Comparison of ENCODE assay signal across 19 cellular contexts in the genomic region with DNA sequence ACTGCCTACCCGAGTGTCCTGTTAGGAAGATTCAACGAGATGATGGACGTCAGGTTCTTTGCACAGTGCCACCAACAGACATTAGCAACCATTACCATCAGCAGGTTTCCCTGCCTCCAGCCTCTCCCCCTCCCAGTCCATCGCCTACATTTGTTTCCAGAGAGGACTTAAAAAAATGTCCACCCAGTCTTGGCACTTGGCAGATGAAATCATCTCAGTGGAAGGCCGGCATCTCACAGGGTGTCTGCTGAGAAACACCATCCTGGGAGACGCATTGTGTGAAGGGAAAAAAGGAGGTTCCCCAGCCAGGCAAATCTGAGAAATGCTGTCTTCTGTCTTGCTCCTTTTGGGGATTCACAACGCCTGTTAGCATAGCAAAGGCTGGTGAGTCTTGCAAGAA. TPM values are rescaled to one million over a fixed set of nuclear protein-coding genes. Genes with fewer than 3 reads are reported as not detected.
DNase-seq lines count a peak whose midpoint lies in the region; ATAC-seq and TF ChIP-seq lines count a peak whose summit lies in the region.
"Had no signal": no experiment of that assay in that cellular context is flagged by ENCODE, and none has a peak within 500 bp of the region (broad histone marks: within the 10 kb centered on the region; RNA-seq: fewer than 3 reads in every experiment).

No MANE protein-coding gene starts in this region.

- H3K36me3 Mint-ChIP-seq in glutamatergic neuron (ENCODE audit: unreplicated experiment): peaks cover 5% of the 10 kb centered on the region

- no peaks in the 10 kb centered on the region for H3K27me3 ChIP-seq in right atrium auricular region
- no peaks in the 10 kb centered on the region for H3K27me3 ChIP-seq in left lung
- H3K27me3 ChIP-seq: BLaER1 treated with 17β-estradiol and CSF1 and Interleukin-3, amounts not matched to agents 10 nM and 100 nM had no signal

- intact Hi-C loops in left cardiac atrium (cut with DNase I) (no loop called here), posterior vena cava (cut with DNase I) (no loop called here), left lung (cut with DNase I) (no loop called here)

- H3K4me1 Mint-ChIP-seq in glutamatergic neuron (ENCODE audit: low read depth, unreplicated experiment): peaks cover 23% of the 10 kb centered on the region
- H3K4me1 Mint-ChIP-seq: B cell; CD14-positive monocyte; CD8-positive, alpha-beta memory T cell had no signal

- no peak for TF ChIP-seq CTCF in right atrium auricular region (IDR thresholded peaks at IDR 0.05)
- TF ChIP-seq CTCF in glutamatergic neuron (IDR thresholded peaks at IDR 0.05; ENCODE audit: partially characterized antibody, unreplicated experiment): no peak
- TF ChIP-seq CTCF in left lung (IDR thresholded peaks at IDR 0.05): no peak

- H3K27ac ChIP-seq in right atrium auricular region (no peak overlapping the region), left lung (no peak overlapping the region)
- H3K27ac ChIP-seq: 22Rv1; BLaER1 treated with 17β-estradiol and CSF1 and Interleukin-3, amounts not matched to agents 10 nM and 100 nM had no signal

- H3K4me1 ChIP-seq in right atrium auricular region (no peaks in the 10 kb centered on the region), left lung (no peaks in the 10 kb centered on the region)

- H3K4me3 Mint-ChIP-seq in glutamatergic neuron (ENCODE audit: unreplicated experiment): no peak overlapping the region
- H3K4me3 Mint-ChIP-seq: B cell; CD14-positive monocyte; CD4-positive, alpha-beta T cell; CD8-positive, alpha-beta memory T cell had no signal

- H3K27me3 Mint-ChIP-seq in glutamatergic neuron (ENCODE audit: unreplicated experiment): peaks cover 9% of the 10 kb centered on the region
- H3K27me3 Mint-ChIP-seq: B cell; CD4-positive, alpha-beta T cell had no signal

- no peak for ATAC-seq in left cardiac atrium
- ATAC-seq in HG02884 (IDR thresholded peaks at IDR 0.05; ENCODE audit: unreplicated experiment): no peak
- ATAC-seq in left lung: no peak
- no peak for ATAC-seq in GM18519 (IDR thresholded peaks at IDR 0.05; ENCODE audit: low FRiP score, unreplicated experiment)
- ATAC-seq: HCT116 had no signal

- peaks cover 3% of the 10 kb centered on the region for H3K9me3 Mint-ChIP-seq in glutamatergic neuron (ENCODE audit: unreplicated experiment)
- H3K9me3 Mint-ChIP-seq: CD14-positive monocyte; CD4-positive, alpha-beta T cell; CD8-positive, alpha-beta memory T cell had no signal

- H3K4me3 ChIP-seq in right atrium auricular region (no peak overlapping the region), left lung (no peak overlapping the region)
- H3K4me3 ChIP-seq: BLaER1 treated with 17β-estradiol and CSF1 and Interleukin-3, amounts not matched to agents 10 nM and 100 nM had no signal

- H3K9me3 ChIP-seq in right atrium auricular region (no peaks in the 10 kb centered on the region), left lung (no peaks in the 10 kb centered on the region)
- H3K9me3 ChIP-seq: BLaER1 treated with 17β-estradiol and CSF1 and Interleukin-3, amounts not matched to agents 10 nM and 100 nM had no signal

- H3K36me3 ChIP-seq in right atrium auricular region (no peaks in the 10 kb centered on the region), left lung (peaks cover 0 to 24% of the 10 kb centered on the region in 2 donors)

- H3K27ac Mint-ChIP-seq in glutamatergic neuron (ENCODE audit: unreplicated experiment): peak overlapping the region; percentile 29
- H3K27ac Mint-ChIP-seq: B cell; CD4-positive, alpha-beta T cell had no signal

- peak; percentile 6 for DNase-seq in left cardiac atrium
- DNase-seq in right atrium auricular region (ENCODE audit: low spot score): no peak
- peak; percentile 2 for DNase-seq in glutamatergic neuron
- peak; percentile 37 for DNase-seq in posterior vena cava (ENCODE audit: low spot score)
- no peak for DNase-seq in DMS53 treated with DMSO at 0.1 percent for 48 hours (lab: John Stamatoyannopoulos, UW; ENCODE audit: unreplicated experiment)
- DNase-seq in left lung: no peak
- DNase-seq: CD4-positive, alpha-beta T cell; CD8-positive, alpha-beta memory T cell; DMS 273 treated with DMSO at 0.1 percent for 48 hours; DMS79 treated with DMSO at 0.1 percent for 48 hours; GF-D8; H7 had no signal

RNA-seq across cellular contexts. Expression of gene CRB2, which starts 58.2 kb away (rescaled TPM):
- total RNA-seq in left cardiac atrium (1 to 10 TPM; 1.3 to 2.2 TPM), right atrium auricular region (1 to 10 TPM; 1.6 to 3.5 TPM), glutamatergic neuron (ENCODE audit: unreplicated experiment) (6.8 TPM), posterior vena cava (under 1 TPM in 1 of 2 donors, not detected in 1; 0.05 TPM), left lung (under 1 TPM; 0.08 to 0.09 TPM)
- total RNA-seq: CD4-positive, alpha-beta T cell; CD8-positive, alpha-beta memory T cell had no signal

Comparison
In these comparisons a context has a peak if more than half of its experiments do, and no peak if none do; other contexts are left out.
1. DNase-seq: peak in left cardiac atrium (single experiment), glutamatergic neuron (single experiment) and posterior vena cava (single experiment); none in right atrium auricular region (single experiment), DMS53 treated with DMSO at 0.1 percent for 48 hours (single experiment) and left lung (0 of 2).